In the genomic region with DNA sequence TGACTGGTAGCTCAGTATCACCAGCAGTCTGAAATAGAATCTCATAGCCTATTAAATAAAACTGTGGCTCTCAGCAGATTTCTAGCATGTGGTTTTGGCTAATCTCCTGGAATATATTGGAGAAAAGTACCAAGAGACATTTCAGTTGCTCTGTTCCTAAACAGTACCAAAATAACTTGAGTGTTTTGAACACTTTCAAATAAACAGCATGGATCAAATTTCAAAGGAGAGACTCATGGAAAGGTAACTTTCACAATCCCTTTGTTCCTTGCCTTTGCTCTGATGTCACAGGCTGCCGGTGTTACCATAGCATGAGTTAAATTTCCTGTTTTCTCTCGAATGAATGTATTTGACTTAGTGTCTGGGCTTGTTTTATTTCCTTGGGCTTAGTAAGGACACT, we compare ENCODE assay signal across 11 cellular contexts. TPM values are rescaled to one million over a fixed set of nuclear protein-coding genes. Genes with fewer than 3 reads are reported as not detected.
A peak's percentile ranks its signal among the peaks of the same experiment; 100 is the strongest.
DNase-seq lines count a peak whose midpoint lies in the region; ATAC-seq and TF ChIP-seq lines count a peak whose summit lies in the region.
"Had no signal": no experiment of that assay in that cellular context is flagged by ENCODE, and none has a peak within 500 bp of the region (broad histone marks: within the 10 kb centered on the region; RNA-seq: fewer than 3 reads in every experiment).

No MANE protein-coding gene starts in this region.

- CTCF ChIA-PET in activated naive CD4-positive, alpha-beta T cell treated with anti-CD3 and anti-CD28 coated beads for 36 hours (lab: Charles Lee), result interaction anchor here (0.6 to 6.1 kb wide), 6 partner anchors 23 to 1325 kb away, joined by 3 to 134 read pairs (median 3); partner anchors contain the start of gene PIGH

- DNase-seq in activated naive CD4-positive, alpha-beta T cell treated with anti-CD3 and anti-CD28 coated beads for 36 hours, result peak; percentile 54
- no peak for DNase-seq in activated naive CD4-positive, alpha-beta T cell (lab: John Stamatoyannopoulos, UW)
- DNase-seq in type B pancreatic cell (ENCODE audit: extremely low spot score, unreplicated experiment), result no peak
- DNase-seq in retina, result no peak
- DNase-seq: left ventricle myocardium superior, NCI-H1048 had no signal

- peaks cover 4% of the 10 kb centered on the region for H3K27me3 Mint-ChIP-seq in activated naive CD4-positive, alpha-beta T cell treated with anti-CD3 and anti-CD28 coated beads for 36 hours (ENCODE audit: low read depth)
- peaks cover 4% of the 10 kb centered on the region for H3K27me3 Mint-ChIP-seq in activated T-helper 17 cell treated with anti-CD3 and anti-CD28 coated beads, Interleukin-2, amount 50 U/mL, for 72 hours
- no peaks in the 10 kb centered on the region for H3K27me3 Mint-ChIP-seq in type B pancreatic cell

- no peak overlapping the region for H3K27ac ChIP-seq in iPS-18a (ENCODE audit: low read length)
- H3K27ac ChIP-seq: C4-2B had no signal

- no peaks in the 10 kb centered on the region for H3K9me3 ChIP-seq in iPS-18a (ENCODE audit: control insufficient read depth, low read depth, low read length)

- H3K27ac Mint-ChIP-seq in activated naive CD4-positive, alpha-beta T cell treated with anti-CD3 and anti-CD28 coated beads for 36 hours, result peak overlapping the region; percentile 91
- peak overlapping the region; percentile 81 for H3K27ac Mint-ChIP-seq in activated T-helper 17 cell treated with anti-CD3 and anti-CD28 coated beads, Interleukin-2, amount 50 U/mL, for 72 hours
- peak overlapping the region; percentile 44 for H3K27ac Mint-ChIP-seq in type B pancreatic cell

- intact Hi-C loops in activated naive CD4-positive, alpha-beta T cell treated with anti-CD3 and anti-CD28 coated beads for 36 hours (cut with micrococcal nuclease), result no loop called here

- H3K36me3 Mint-ChIP-seq in activated naive CD4-positive, alpha-beta T cell treated with anti-CD3 and anti-CD28 coated beads for 36 hours (ENCODE audit: low read depth), result peaks cover 2% of the 10 kb centered on the region
- peaks cover 41% of the 10 kb centered on the region for H3K36me3 Mint-ChIP-seq in activated T-helper 17 cell treated with anti-CD3 and anti-CD28 coated beads, Interleukin-2, amount 50 U/mL, for 72 hours (ENCODE audit: low read depth)
- H3K36me3 Mint-ChIP-seq in type B pancreatic cell, result peaks cover 9% of the 10 kb centered on the region

- H3K4me3 ChIP-seq in iPS-18a (ENCODE audit: low read length), result no peak overlapping the region

- H3K4me1 Mint-ChIP-seq in activated naive CD4-positive, alpha-beta T cell treated with anti-CD3 and anti-CD28 coated beads for 36 hours (ENCODE audit: low read depth), result peaks cover 42% of the 10 kb centered on the region
- peaks cover 4% of the 10 kb centered on the region for H3K4me1 Mint-ChIP-seq in activated T-helper 17 cell treated with anti-CD3 and anti-CD28 coated beads, Interleukin-2, amount 50 U/mL, for 72 hours
- peaks cover 19% of the 10 kb centered on the region for H3K4me1 Mint-ChIP-seq in type B pancreatic cell (ENCODE audit: unreplicated experiment)

- peak overlapping the region; percentile 27 for H3K4me3 Mint-ChIP-seq in activated naive CD4-positive, alpha-beta T cell treated with anti-CD3 and anti-CD28 coated beads for 36 hours
- H3K4me3 Mint-ChIP-seq in activated T-helper 17 cell treated with anti-CD3 and anti-CD28 coated beads, Interleukin-2, amount 50 U/mL, for 72 hours, result peak overlapping the region; percentile 31
- H3K4me3 Mint-ChIP-seq in type B pancreatic cell, result peak overlapping the region; percentile 57

- H3K9me3 Mint-ChIP-seq in activated naive CD4-positive, alpha-beta T cell treated with anti-CD3 and anti-CD28 coated beads for 36 hours, result no peaks in the 10 kb centered on the region
- H3K9me3 Mint-ChIP-seq in activated T-helper 17 cell treated with anti-CD3 and anti-CD28 coated beads, Interleukin-2, amount 50 U/mL, for 72 hours, result no peaks in the 10 kb centered on the region
- no peaks in the 10 kb centered on the region for H3K9me3 Mint-ChIP-seq in type B pancreatic cell

- ATAC-seq in activated T-helper 17 cell treated with anti-CD3 and anti-CD28 coated beads, Interleukin-2, amount 50 U/mL, for 72 hours (replicated peaks), result no peak
- ATAC-seq in GM18870 (IDR thresholded peaks at IDR 0.05; ENCODE audit: unreplicated experiment) (no peak), HG02763 (IDR thresholded peaks at IDR 0.05; ENCODE audit: unreplicated experiment) (no peak)
- ATAC-seq: left ventricle myocardium superior had no signal

- peak overlapping the region; percentile 1 for H3K9ac ChIP-seq in iPS-18a (ENCODE audit: low read length)

- no peak for TF ChIP-seq CTCF in type B pancreatic cell (conservative IDR thresholded peaks at IDR 0.05)

- peaks cover 9% of the 10 kb centered on the region for H3K27me3 ChIP-seq in iPS-18a (ENCODE audit: control insufficient read depth, insufficient read depth, low read length)

- no peaks in the 10 kb centered on the region for H3K36me3 ChIP-seq in iPS-18a (ENCODE audit: control insufficient read depth, low read depth, low read length)

- H3K4me1 ChIP-seq in iPS-18a (ENCODE audit: control insufficient read depth, low read depth, low read length), result peaks cover 8% of the 10 kb centered on the region

RNA-seq across cellular contexts. Expression of gene ARG2, which starts 3.4 kb away (rescaled TPM):
- total RNA-seq in activated naive CD4-positive, alpha-beta T cell treated with anti-CD3 and anti-CD28 coated beads for 36 hours, result 10 to 100 TPM; 20.3 to 20.8 TPM
- 10 to 100 TPM; 14.3 to 64.7 TPM for total RNA-seq in activated T-helper 17 cell treated with anti-CD3 and anti-CD28 coated beads, Interleukin-2, amount 50 U/mL, for 72 hours
- 11.5 and 18.2 TPM in 2 replicates for total RNA-seq in type B pancreatic cell (ENCODE audit: low replicate concordance)

RNA-seq across cellular contexts. Expression of gene PIGH, which starts 23.0 kb away (rescaled TPM):
- 10 to 100 TPM; 11.9 to 12.4 TPM for total RNA-seq in activated naive CD4-positive, alpha-beta T cell treated with anti-CD3 and anti-CD28 coated beads for 36 hours
- 10 to 100 TPM; 17.6 to 20.0 TPM for total RNA-seq in activated T-helper 17 cell treated with anti-CD3 and anti-CD28 coated beads, Interleukin-2, amount 50 U/mL, for 72 hours
- 19.0 and 20.3 TPM in 2 replicates for total RNA-seq in type B pancreatic cell (ENCODE audit: low replicate concordance)

RNA-seq across cellular contexts. Expression of gene VTI1B, which starts 51.3 kb away (rescaled TPM):
- total RNA-seq in activated naive CD4-positive, alpha-beta T cell treated with anti-CD3 and anti-CD28 coated beads for 36 hours, result 10 to 100 TPM; 74.2 to 78.3 TPM
- 10 to 100 TPM; 29.3 to 68.1 TPM for total RNA-seq in activated T-helper 17 cell treated with anti-CD3 and anti-CD28 coated beads, Interleukin-2, amount 50 U/mL, for 72 hours
- total RNA-seq in type B pancreatic cell (ENCODE audit: low replicate concordance), result 92.0 and 93.3 TPM in 2 replicates
